ENCODE assay signal across 19 cellular contexts in the genomic region with DNA sequence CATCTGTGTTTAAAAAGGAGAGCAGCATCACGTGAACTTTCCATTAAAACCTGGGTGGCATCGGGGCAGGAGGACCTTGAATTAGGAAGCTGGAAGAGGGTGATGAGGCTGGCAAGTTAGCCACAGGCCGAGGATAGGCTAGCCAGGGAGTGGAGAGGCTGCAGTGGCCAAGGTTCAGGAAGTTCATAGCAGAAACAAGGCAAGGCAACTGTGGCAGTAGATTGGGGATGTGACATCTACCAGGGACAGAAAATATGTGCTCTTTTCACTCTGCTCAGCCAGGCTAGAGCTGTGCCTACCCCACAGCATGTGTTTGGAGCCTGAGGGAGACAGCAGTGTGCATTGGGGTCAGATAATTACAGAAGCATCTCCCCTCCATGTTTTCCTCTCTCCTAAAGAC. TPM values are rescaled to one million over a fixed set of nuclear protein-coding genes. Genes with fewer than 3 reads are reported as not detected.
DNase-seq lines count a peak whose midpoint lies in the region; ATAC-seq and TF ChIP-seq lines count a peak whose summit lies in the region.
"Had no signal": no experiment of that assay in that cellular context is flagged by ENCODE, and none has a peak within 500 bp of the region (broad histone marks: within the 10 kb centered on the region; RNA-seq: fewer than 3 reads in every experiment).

No MANE protein-coding gene starts in this region.

- 80 to 82% (median 80%) methylated on average over 3 of the region's 3 CpGs for WGBS in psoas muscle, 3 donors

- H3K27me3 ChIP-seq in CD4-positive, alpha-beta T cell (ENCODE audit: control insufficient read depth, insufficient read depth, low read length) = no peaks in the 10 kb centered on the region
- no peaks in the 10 kb centered on the region for H3K27me3 ChIP-seq in neural progenitor cell
- H3K27me3 ChIP-seq in HAP-1 (ENCODE audit: low read depth) = no peaks in the 10 kb centered on the region
- no peaks in the 10 kb centered on the region for H3K27me3 ChIP-seq in psoas muscle (ENCODE audit: insufficient read depth in 3 of 3, low read length in 2 of 3)

- no peaks in the 10 kb centered on the region for H3K27me3 Mint-ChIP-seq in CD4-positive, alpha-beta T cell
- H3K27me3 Mint-ChIP-seq in IgD-negative memory B cell = no peaks in the 10 kb centered on the region
- H3K27me3 Mint-ChIP-seq in activated naive CD8-positive, alpha-beta T cell treated with anti-CD3 and anti-CD28 coated beads for 36 hours = no peaks in the 10 kb centered on the region
- peaks cover 6% of the 10 kb centered on the region for H3K27me3 Mint-ChIP-seq in neural progenitor cell (ENCODE audit: insufficient read depth, low read depth)
- H3K27me3 Mint-ChIP-seq: central memory CD8-positive, alpha-beta T cell had no signal

- H3K27ac ChIP-seq in CD4-positive, alpha-beta T cell (ENCODE audit: low read depth, low read length) = no peak overlapping the region
- H3K27ac ChIP-seq in neural progenitor cell (no peak overlapping the region), psoas muscle (no peak overlapping the region)
- H3K27ac ChIP-seq: KMS-11 had no signal

- in situ Hi-C loops in HAP-1 (cut with MboI; ENCODE audit: low sequenced_read_pairs) = no loop called here

- no peak for ATAC-seq in CD4-positive, alpha-beta T cell (ENCODE audit: poor library complexity)
- no peak for ATAC-seq in psoas muscle
- ATAC-seq: WTC11 had no signal

- intact Hi-C loops in CD4-positive, alpha-beta T cell (cut with DNase I, micrococcal nuclease) = loop anchor here (2.0 to 10.0 kb wide), 5 partner anchors 35 to 1679 kb away; a partner anchor contains a TSS
- intact Hi-C loops in psoas muscle (cut with DNase I) = loop anchor here in 1 of 2 donors (5.0 kb wide), 1 partner anchor 36 kb away; no protein-coding TSS in a partner anchor

- TF ChIP-seq CTCF in CD4-positive, alpha-beta T cell (IDR thresholded peaks at IDR 0.05) = no peak
- TF ChIP-seq CTCF in neural progenitor cell (IDR thresholded peaks at IDR 0.05) (no peak), psoas muscle (IDR thresholded peaks at IDR 0.05) (no peak)

- peaks cover 33% of the 10 kb centered on the region for H3K4me1 ChIP-seq in neural progenitor cell
- H3K4me1 ChIP-seq in HAP-1 = peaks cover 35% of the 10 kb centered on the region
- H3K4me1 ChIP-seq in psoas muscle = peaks cover 18% of the 10 kb centered on the region

- H3K27ac Mint-ChIP-seq in CD4-positive, alpha-beta T cell = no peak overlapping the region
- H3K27ac Mint-ChIP-seq in IgD-negative memory B cell = peak overlapping the region; percentile 21 to 99 (median 86)
- H3K27ac Mint-ChIP-seq in activated naive CD8-positive, alpha-beta T cell treated with anti-CD3 and anti-CD28 coated beads for 36 hours = no peak overlapping the region
- peak overlapping the region; percentile 47 for H3K27ac Mint-ChIP-seq in neural progenitor cell
- H3K27ac Mint-ChIP-seq: activated T-helper 2 cell treated with anti-CD3 and anti-CD28 coated beads, Interferon-gamma antibody, Interleukin-2, Interleukin-4, amounts not matched to agents 10 μg/mL and 5 μg/mL and 100 μg/mL, durations not matched to agents 14 hours and 24 hours and 36 hours; T-helper 1 cell treated with Interleukin-12 subunit alpha and Interleukin-12 subunit beta and Interleukin-4 antibody, amounts not matched to agents 30 μg/mL and 1 μg/mL, for 36 hours; WTC11 had no signal

- H3K4me3 ChIP-seq in neural progenitor cell (no peak overlapping the region), HAP-1 (no peak overlapping the region), psoas muscle (no peak overlapping the region)

- peaks cover 21% of the 10 kb centered on the region for H3K79me2 ChIP-seq in neural progenitor cell (ENCODE audit: low read depth)

- H3K4me1 Mint-ChIP-seq in CD4-positive, alpha-beta T cell (ENCODE audit: low read depth) = peaks cover 26% of the 10 kb centered on the region
- H3K4me1 Mint-ChIP-seq in IgD-negative memory B cell (peaks cover 37 to 46% (median 39%) of the 10 kb centered on the region in 3 donors), neural progenitor cell (peaks cover 46% of the 10 kb centered on the region)
- H3K4me1 Mint-ChIP-seq in activated naive CD8-positive, alpha-beta T cell treated with anti-CD3 and anti-CD28 coated beads for 36 hours = peaks cover 41% of the 10 kb centered on the region

- H3K4me3 Mint-ChIP-seq in CD4-positive, alpha-beta T cell = peak overlapping the region; percentile 43
- H3K4me3 Mint-ChIP-seq in IgD-negative memory B cell = peak overlapping the region in 2 of 4 donors; percentile 14 to 71
- H3K4me3 Mint-ChIP-seq in activated naive CD8-positive, alpha-beta T cell treated with anti-CD3 and anti-CD28 coated beads for 36 hours = peak overlapping the region; percentile 23
- H3K4me3 Mint-ChIP-seq in neural progenitor cell = peak overlapping the region; percentile 44
- H3K4me3 Mint-ChIP-seq: central memory CD8-positive, alpha-beta T cell; T-helper 1 cell treated with Interleukin-12 subunit alpha and Interleukin-12 subunit beta and Interleukin-4 antibody, amounts not matched to agents 30 μg/mL and 1 μg/mL, for 36 hours; WTC11 had no signal

- H3K4me2 ChIP-seq in neural progenitor cell = peak overlapping the region; percentile 24
- H3K4me2 ChIP-seq: KMS-11 had no signal

- POLR2A ChIA-PET in CD4-positive, alpha-beta T cell (lab: Charles Lee) = no interaction called here

- DNase-seq in CD4-positive, alpha-beta T cell = no peak
- no peak for DNase-seq in activated naive CD8-positive, alpha-beta T cell treated with anti-CD3 and anti-CD28 coated beads for 36 hours
- DNase-seq in neural progenitor cell (ENCODE audit: low spot score) (peak; percentile 6), HAP-1 (ENCODE audit: low spot score in 2 of 2) (no peak), psoas muscle (no peak), SW 1271 (lab: John Stamatoyannopoulos, UW) (no peak), GM19240 (ENCODE audit: insufficient read length, low spot score) (no peak)
- DNase-seq: effector CD8-positive, alpha-beta T cell; kidney; NCI-H1105; NCI-H748 treated with DMSO at 0.1 percent for 48 hours; RPMI8226; stimulated activated CD4-positive, alpha-beta T cell treated with anti-CD3 and anti-CD28 coated beads, Interleukin-2, amount 100 ng/mL, for 48 hours had no signal

- H3K9ac ChIP-seq in neural progenitor cell = no peak overlapping the region
- H3K9ac ChIP-seq: KMS-11 had no signal

- no peaks in the 10 kb centered on the region for H3K9me3 ChIP-seq in CD4-positive, alpha-beta T cell (ENCODE audit: control insufficient read depth, low read length)
- H3K9me3 ChIP-seq in neural progenitor cell (ENCODE audit: low read depth) (peaks cover 4% of the 10 kb centered on the region), HAP-1 (0 out of 2 replicates have a peak, but pooled peaks cover 2% of the 10 kb centered on the region), psoas muscle (no peaks in the 10 kb centered on the region)

- H3K36me3 Mint-ChIP-seq in CD4-positive, alpha-beta T cell (ENCODE audit: low read depth) = no peaks in the 10 kb centered on the region
- H3K36me3 Mint-ChIP-seq in IgD-negative memory B cell = no peaks in the 10 kb centered on the region
- H3K36me3 Mint-ChIP-seq in activated naive CD8-positive, alpha-beta T cell treated with anti-CD3 and anti-CD28 coated beads for 36 hours = peaks cover 16% of the 10 kb centered on the region
- H3K36me3 Mint-ChIP-seq in neural progenitor cell = peaks cover 4% of the 10 kb centered on the region

- no peak overlapping the region for H2AFZ ChIP-seq in neural progenitor cell (replicated peaks)

- CTCF ChIA-PET in CD4-positive, alpha-beta T cell (lab: Charles Lee) = interaction anchor here (1.0 to 3.9 kb wide), 3 partner anchors 9 to 37 kb away, joined by 3 to 20 read pairs (median 7); no protein-coding TSS in a partner anchor

- H3K9me3 Mint-ChIP-seq in CD4-positive, alpha-beta T cell = no peaks in the 10 kb centered on the region
- H3K9me3 Mint-ChIP-seq in IgD-negative memory B cell = no peaks in the 10 kb centered on the region
- H3K9me3 Mint-ChIP-seq in activated naive CD8-positive, alpha-beta T cell treated with anti-CD3 and anti-CD28 coated beads for 36 hours = peaks cover 12% of the 10 kb centered on the region
- peaks cover 13% of the 10 kb centered on the region for H3K9me3 Mint-ChIP-seq in neural progenitor cell
- H3K9me3 Mint-ChIP-seq: activated T-helper 2 cell treated with anti-CD3 and anti-CD28 coated beads, Interferon-gamma antibody, Interleukin-2, Interleukin-4, amounts not matched to agents 10 μg/mL and 5 μg/mL and 100 μg/mL, durations not matched to agents 14 hours and 24 hours and 36 hours; central memory CD8-positive, alpha-beta T cell; T-helper 1 cell treated with Interleukin-12 subunit alpha and Interleukin-12 subunit beta and Interleukin-4 antibody, amounts not matched to agents 30 μg/mL and 1 μg/mL, for 36 hours had no signal

- H4K20me1 ChIP-seq in neural progenitor cell (ENCODE audit: low read depth) = peaks cover 16% of the 10 kb centered on the region

- peaks cover 40% of the 10 kb centered on the region for H3F3A ChIP-seq in neural progenitor cell (ENCODE audit: low read depth)

- no peaks in the 10 kb centered on the region for H3K36me3 ChIP-seq in neural progenitor cell
- H3K36me3 ChIP-seq in HAP-1 (replicated peaks) = no peaks in the 10 kb centered on the region
- no peaks in the 10 kb centered on the region for H3K36me3 ChIP-seq in psoas muscle (ENCODE audit: insufficient read depth in 1 of 2, low read depth in 1 of 2)

RNA-seq across cellular contexts. Expression of a gene that starts 2.2 kb away (rescaled TPM):
- 1 to 10 TPM; 6.2 to 6.4 TPM for total RNA-seq in CD4-positive, alpha-beta T cell
- polyA plus RNA-seq in IgD-negative memory B cell = 12.0 TPM
- 10 to 100 TPM; 19.1 to 20.2 TPM for total RNA-seq in activated naive CD8-positive, alpha-beta T cell treated with anti-CD3 and anti-CD28 coated beads for 36 hours
- total RNA-seq in neural progenitor cell (ENCODE audit: low replicate concordance) = 125 and 167 TPM in 2 replicates
- 10 to 100 TPM in 3 of 4 donors, 1 to 10 TPM in 1; 8.0 to 12.3 (median 10.7) TPM for total RNA-seq in psoas muscle
- 10 to 100 TPM in 1 of 3 donors, 1 to 10 TPM in 2; 6.0 to 10.0 (median 8.0) TPM for polyA plus RNA-seq in psoas muscle

Comparison
In these comparisons a context has a peak if more than half of its experiments do, and no peak if none do; other contexts are left out.
1. H3K27ac Mint-ChIP-seq: peak in IgD-negative memory B cell (3 of 3) and neural progenitor cell (single experiment); none in CD4-positive, alpha-beta T cell (single experiment) and activated naive CD8-positive, alpha-beta T cell treated with anti-CD3 and anti-CD28 coated beads for 36 hours (single experiment).